Comparison of ENCODE assay signal across 19 cellular contexts in genomic region chr12:107288414-107289125, GRCh38.
A peak's percentile ranks its signal among the peaks of the same experiment; 100 is the strongest.
DNase-seq lines count a peak whose midpoint lies in the region; ATAC-seq, FAIRE-seq and TF ChIP-seq lines count a peak whose summit lies in the region.
"Had no signal": no experiment of that assay in that cellular context is flagged by ENCODE, and none has a peak within 500 bp of the region (broad histone marks: within the 10 kb centered on the region; RNA-seq: fewer than 3 reads in every experiment).

No MANE protein-coding gene starts in this region.

- H3F3A ChIP-seq in Loucy (ENCODE audit: low read depth) = no peaks in the 10 kb centered on the region

- intact Hi-C loops in activated CD4-positive, alpha-beta memory T cell treated with anti-CD3 and anti-CD28 coated beads for 36 hours (cut with micrococcal nuclease) = loop anchor here (5.0 kb wide), 1 partner anchor 196 kb away; the partner anchor contains the start of gene CRY1

- H3K4me2 ChIP-seq in Loucy (ENCODE audit: low read depth, low read length, poor library complexity, severe bottlenecking) (peak overlapping the region; percentile 73), astrocyte (ENCODE audit: low read length) (peak overlapping the region; percentile 25)

- H3K4me3 ChIP-seq in Loucy (ENCODE audit: low read length, poor library complexity, severe bottlenecking) (peak overlapping the region; percentile 38), astrocyte (ENCODE audit: insufficient read depth, low read depth, low read length) (no peak overlapping the region)
- H3K4me3 ChIP-seq: SK-N-MC had no signal

- H3K4me3 Mint-ChIP-seq in activated CD4-positive, alpha-beta memory T cell treated with anti-CD3 and anti-CD28 coated beads, Interleukin-2, amount 10 ng/mL, durations not matched to agents 7 days and 5 days = no peak overlapping the region
- H3K4me3 Mint-ChIP-seq in activated CD4-positive, alpha-beta memory T cell treated with anti-CD3 and anti-CD28 coated beads for 36 hours = no peak overlapping the region
- H3K4me3 Mint-ChIP-seq in astrocyte (ENCODE audit: unreplicated experiment) = no peak overlapping the region
- no peak overlapping the region for H3K4me3 Mint-ChIP-seq in WTC11
- H3K4me3 Mint-ChIP-seq: IgD-negative memory B cell had no signal

- H3K9me2 ChIP-seq in Loucy (replicated peaks; ENCODE audit: low read depth, low read length) = no peaks in the 10 kb centered on the region

- ATAC-seq in WTC11 = no peak

- no peak for FAIRE-seq in astrocyte (lab: Jason Lieb, UNC)
- FAIRE-seq: A204.1 had no signal

- peaks cover 2% of the 10 kb centered on the region; the same call in 1 of the 2 replicates for H3K9me3 ChIP-seq in Loucy (ENCODE audit: insufficient read depth, low read depth, low read length)
- no peaks in the 10 kb centered on the region for H3K9me3 ChIP-seq in astrocyte (ENCODE audit: insufficient read depth, low read depth, low read length)

- TF ChIP-seq CTCF in Loucy (conservative IDR thresholded peaks at IDR 0.05; ENCODE audit: low read length) (no peak), astrocyte (IDR thresholded peaks at IDR 0.05; ENCODE audit: insufficient read depth, low read depth, low read length) (no peak), WTC11 (IDR thresholded peaks at IDR 0.05) (no peak)

- peak overlapping the region; percentile 59 for H3K9ac ChIP-seq in Loucy (ENCODE audit: low read depth, low read length, poor library complexity, severe bottlenecking)
- H3K9ac ChIP-seq in astrocyte (ENCODE audit: low read length) = no peak overlapping the region

- no peak for DNase-seq in activated CD4-positive, alpha-beta memory T cell treated with anti-CD3 and anti-CD28 coated beads, Interleukin-2, amount 10 ng/mL, durations not matched to agents 7 days and 5 days
- DNase-seq in activated CD4-positive, alpha-beta memory T cell treated with anti-CD3 and anti-CD28 coated beads for 36 hours = no peak
- DNase-seq in astrocyte (ENCODE audit: low read depth) (peak; percentile 25), retina (peak; percentile 20), WTC11 (ENCODE audit: low spot score) (no peak), NCI-H510A treated with DMSO at 0.1 percent for 48 hours (lab: John Stamatoyannopoulos, UW) (no peak)
- DNase-seq in stimulated activated CD4-positive, alpha-beta T cell treated with anti-CD3 and anti-CD28 coated beads, Interleukin-4, amount 100 ng/mL, for 4 hours = no peak
- DNase-seq: CD4-positive, alpha-beta T cell; COR-L47; DMS79; NCI-H446; NCI-H526 treated with DMSO at 0.1 percent for 48 hours; OCI-M1; SHP77 treated with DMSO at 0.1 percent for 48 hours had no signal

- H3K79me2 ChIP-seq in Loucy (ENCODE audit: insufficient read depth, low read length) (no peaks in the 10 kb centered on the region), astrocyte (ENCODE audit: insufficient read depth, low read length) (no peaks in the 10 kb centered on the region)

- H2AFZ ChIP-seq in Loucy (ENCODE audit: low read length) (no peak overlapping the region), astrocyte (ENCODE audit: low read depth, low read length) (peak overlapping the region; percentile 24)

- CTCF ChIA-PET in activated CD4-positive, alpha-beta memory T cell treated with anti-CD3 and anti-CD28 coated beads, Interleukin-2, amount 10 ng/mL, durations not matched to agents 7 days and 5 days (lab: Charles Lee) = no interaction called here
- CTCF ChIA-PET in activated CD4-positive, alpha-beta memory T cell treated with anti-CD3 and anti-CD28 coated beads for 36 hours (lab: Charles Lee) = no interaction called here
- CTCF ChIA-PET in WTC11 (lab: Charles Lee) = no interaction called here

- peak overlapping the region; percentile 87 for H3K27ac Mint-ChIP-seq in activated CD4-positive, alpha-beta memory T cell treated with anti-CD3 and anti-CD28 coated beads, Interleukin-2, amount 10 ng/mL, durations not matched to agents 7 days and 5 days
- no peak overlapping the region for H3K27ac Mint-ChIP-seq in activated CD4-positive, alpha-beta memory T cell treated with anti-CD3 and anti-CD28 coated beads for 36 hours
- H3K27ac Mint-ChIP-seq in astrocyte (ENCODE audit: unreplicated experiment) (no peak overlapping the region), WTC11 (no peak overlapping the region)
- H3K27ac Mint-ChIP-seq: CD4-positive, alpha-beta T cell; IgD-negative memory B cell had no signal

- H4K20me1 ChIP-seq in Loucy (ENCODE audit: insufficient read depth, low read length, poor library complexity, severe bottlenecking) (no peaks in the 10 kb centered on the region), astrocyte (ENCODE audit: insufficient read depth, low read length) (no peaks in the 10 kb centered on the region)

- peaks cover 25% of the 10 kb centered on the region for H3K4me1 Mint-ChIP-seq in activated CD4-positive, alpha-beta memory T cell treated with anti-CD3 and anti-CD28 coated beads, Interleukin-2, amount 10 ng/mL, durations not matched to agents 7 days and 5 days
- H3K4me1 Mint-ChIP-seq in activated CD4-positive, alpha-beta memory T cell treated with anti-CD3 and anti-CD28 coated beads for 36 hours (ENCODE audit: low read depth) = peaks cover 16% of the 10 kb centered on the region
- H3K4me1 Mint-ChIP-seq in astrocyte (ENCODE audit: low read depth, unreplicated experiment) (no peaks in the 10 kb centered on the region), WTC11 (peaks cover 13% of the 10 kb centered on the region)

- POLR2A ChIA-PET in activated CD4-positive, alpha-beta memory T cell treated with anti-CD3 and anti-CD28 coated beads, Interleukin-2, amount 10 ng/mL, durations not matched to agents 7 days and 5 days (lab: Charles Lee) = no interaction called here
- POLR2A ChIA-PET in activated CD4-positive, alpha-beta memory T cell treated with anti-CD3 and anti-CD28 coated beads for 36 hours (lab: Charles Lee) = interaction anchor here (0.6 kb wide), 1 partner anchor 393 kb away, joined by 4 read pairs; no protein-coding TSS in a partner anchor
- POLR2A ChIA-PET in WTC11 (lab: Charles Lee) = no interaction called here

- H3K27me3 Mint-ChIP-seq in activated CD4-positive, alpha-beta memory T cell treated with anti-CD3 and anti-CD28 coated beads, Interleukin-2, amount 10 ng/mL, durations not matched to agents 7 days and 5 days = peaks cover 2% of the 10 kb centered on the region
- H3K27me3 Mint-ChIP-seq in activated CD4-positive, alpha-beta memory T cell treated with anti-CD3 and anti-CD28 coated beads for 36 hours = no peaks in the 10 kb centered on the region
- peaks cover 15% of the 10 kb centered on the region for H3K27me3 Mint-ChIP-seq in astrocyte (ENCODE audit: low read depth, unreplicated experiment)
- H3K27me3 Mint-ChIP-seq in WTC11 (ENCODE audit: low read depth) = no peaks in the 10 kb centered on the region; the same call in 1 of the 2 replicates
- H3K27me3 Mint-ChIP-seq: CD4-positive, alpha-beta T cell had no signal

- peaks cover 4% of the 10 kb centered on the region for H3K9me3 Mint-ChIP-seq in activated CD4-positive, alpha-beta memory T cell treated with anti-CD3 and anti-CD28 coated beads, Interleukin-2, amount 10 ng/mL, durations not matched to agents 7 days and 5 days
- no peaks in the 10 kb centered on the region for H3K9me3 Mint-ChIP-seq in activated CD4-positive, alpha-beta memory T cell treated with anti-CD3 and anti-CD28 coated beads for 36 hours
- H3K9me3 Mint-ChIP-seq in astrocyte (ENCODE audit: unreplicated experiment) (peaks cover 4% of the 10 kb centered on the region), WTC11 (peaks cover 19% of the 10 kb centered on the region)
- H3K9me3 Mint-ChIP-seq: CD4-positive, alpha-beta T cell had no signal

- H3K36me3 ChIP-seq in Loucy (ENCODE audit: insufficient read depth, low read length) (no peaks in the 10 kb centered on the region), astrocyte (ENCODE audit: insufficient read depth, low read length) (no peaks in the 10 kb centered on the region)

- H3K36me3 Mint-ChIP-seq in activated CD4-positive, alpha-beta memory T cell treated with anti-CD3 and anti-CD28 coated beads, Interleukin-2, amount 10 ng/mL, durations not matched to agents 7 days and 5 days (ENCODE audit: low read depth) = peaks cover 3% of the 10 kb centered on the region
- H3K36me3 Mint-ChIP-seq in activated CD4-positive, alpha-beta memory T cell treated with anti-CD3 and anti-CD28 coated beads for 36 hours = no peaks in the 10 kb centered on the region
- no peaks in the 10 kb centered on the region for H3K36me3 Mint-ChIP-seq in astrocyte (ENCODE audit: low read depth, unreplicated experiment)
- H3K36me3 Mint-ChIP-seq in WTC11 = no peaks in the 10 kb centered on the region
- H3K36me3 Mint-ChIP-seq: IgD-negative memory B cell had no signal

- H3K27me3 ChIP-seq in Loucy (ENCODE audit: insufficient read depth, low read length, poor library complexity, severe bottlenecking) (no peaks in the 10 kb centered on the region), astrocyte (ENCODE audit: insufficient read depth, low read length) (no peaks in the 10 kb centered on the region)

- H3K4me1 ChIP-seq in Loucy (ENCODE audit: insufficient read depth, low read length, poor library complexity, severe bottlenecking) = peaks cover 18% of the 10 kb centered on the region
- peaks cover 6% of the 10 kb centered on the region for H3K4me1 ChIP-seq in astrocyte (ENCODE audit: insufficient read depth, low read length)

- no peak overlapping the region for H3K27ac ChIP-seq in astrocyte (ENCODE audit: low read depth, low read length)
- H3K27ac ChIP-seq: RWPE1, SK-N-MC had no signal

TF ChIP-seq in WTC11, 78 proteins besides CTCF, POLR2A, EP300 and RAD21 (continues in another document):
- no peak for TF ChIP-seq USF2 (CRISPR knock-in tag; IDR thresholded peaks at IDR 0.05)

Comparison
In these comparisons a context has a peak if more than half of its experiments do, and no peak if none do; other contexts are left out.
1. DNase-seq: peak in astrocyte (single experiment) and retina (single experiment); none in activated CD4-positive, alpha-beta memory T cell treated with anti-CD3 and anti-CD28 coated beads, Interleukin-2, amount 10 ng/mL, durations not matched to agents 7 days and 5 days (single experiment), activated CD4-positive, alpha-beta memory T cell treated with anti-CD3 and anti-CD28 coated beads for 36 hours (single experiment), WTC11 (single experiment), stimulated activated CD4-positive, alpha-beta T cell treated with anti-CD3 and anti-CD28 coated beads, Interleukin-4, amount 100 ng/mL, for 4 hours (0 of 2) and NCI-H510A treated with DMSO at 0.1 percent for 48 hours (single experiment).